ENCODE assay signal across 14 cellular contexts in the genomic region with DNA sequence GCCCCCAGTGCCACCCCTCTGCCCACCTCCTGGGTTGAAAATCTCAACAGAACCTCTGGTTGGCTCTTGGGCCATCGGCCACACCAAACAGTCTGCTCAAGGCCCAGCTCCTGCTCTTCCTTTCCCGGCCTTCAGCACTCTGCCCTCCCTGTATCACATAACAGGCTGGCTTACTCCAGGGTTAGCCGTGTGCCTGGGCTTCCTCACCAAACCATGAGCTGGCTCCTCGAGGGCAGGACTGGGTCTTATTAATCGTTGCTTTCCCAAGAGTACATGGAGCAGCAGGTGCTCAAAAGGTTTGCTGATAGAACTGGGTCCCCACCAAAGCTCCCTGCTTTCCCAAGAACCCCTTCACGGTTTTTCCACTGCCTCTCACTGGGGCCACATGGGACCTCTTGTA. TPM values are rescaled to one million over a fixed set of nuclear protein-coding genes. Genes with fewer than 3 reads are reported as not detected.
DNase-seq lines count a peak whose midpoint lies in the region; ATAC-seq and TF ChIP-seq lines count a peak whose summit lies in the region.
"Had no signal": no experiment of that assay in that cellular context is flagged by ENCODE, and none has a peak within 500 bp of the region (broad histone marks: within the 10 kb centered on the region; RNA-seq: fewer than 3 reads in every experiment).

No MANE protein-coding gene starts in this region.

- peaks cover 9% of the 10 kb centered on the region for H3K79me2 ChIP-seq in mammary epithelial cell (ENCODE audit: insufficient read depth, low read length)

- H4K20me1 ChIP-seq in mammary epithelial cell (ENCODE audit: insufficient read depth, low read length): no peaks in the 10 kb centered on the region

- H3K9ac ChIP-seq in mammary epithelial cell (ENCODE audit: insufficient read depth, low read length): peak overlapping the region; percentile 46

- H3K4me1 ChIP-seq in mammary epithelial cell (ENCODE audit: insufficient read depth, low read length) (peaks cover 84% of the 10 kb centered on the region), psoas muscle (peaks cover 44% of the 10 kb centered on the region)

- H3K9me3 ChIP-seq in mammary epithelial cell (replicated peaks; ENCODE audit: insufficient read depth, low read length) (no peaks in the 10 kb centered on the region), psoas muscle (no peaks in the 10 kb centered on the region)
- H3K9me3 ChIP-seq: heart left ventricle, ovary had no signal

- WGBS in mammary epithelial cell (ENCODE audit: low coverage, missing lambda C conversion rate): 88% methylated on average over 3 of the region's 6 CpGs
- WGBS in psoas muscle, 3 donors: 60 to 83% (median 68%) methylated on average over 6 of the region's 6 CpGs

- H3K27me3 ChIP-seq in mammary epithelial cell (ENCODE audit: insufficient read depth, low read length): no peaks in the 10 kb centered on the region
- H3K27me3 ChIP-seq in psoas muscle (ENCODE audit: insufficient read depth in 3 of 3, low read length in 2 of 3): no peaks in the 10 kb centered on the region
- H3K27me3 ChIP-seq: heart left ventricle, ovary had no signal

- dilution Hi-C loops in mammary epithelial cell (cut with HindIII; ENCODE audit: low sequenced_read_pairs): loop anchor here (5.0 kb wide), 2 partner anchors 37 to 147 kb away; no protein-coding TSS in a partner anchor

- no peak overlapping the region for H3K4me3 ChIP-seq in mammary epithelial cell (replicated peaks in 1 of 3; ENCODE audit: insufficient read depth in 1 of 3, low read depth in 2 of 3, low read length in 3 of 3)
- H3K4me3 ChIP-seq in psoas muscle: no peak overlapping the region
- H3K4me3 ChIP-seq: heart left ventricle, ovary had no signal

- TF ChIP-seq CTCF in mammary epithelial cell (conservative IDR thresholded peaks at IDR 0.05 in 1 of 2, IDR thresholded peaks at IDR 0.05 in 1 of 2; ENCODE audit: extremely low read depth in 1 of 2, insufficient read depth in 1 of 2, low read depth in 1 of 2, low read length in 2 of 2) (no peak), psoas muscle (IDR thresholded peaks at IDR 0.05) (no peak)

- peak overlapping the region; percentile 95 for H3K27ac ChIP-seq in mammary epithelial cell (ENCODE audit: insufficient read depth, low read depth, low read length)
- peak overlapping the region; percentile 87 for H3K27ac ChIP-seq in psoas muscle
- H3K27ac ChIP-seq: ovary had no signal

- no peak overlapping the region for H3K4me2 ChIP-seq in mammary epithelial cell (ENCODE audit: insufficient read depth, low read depth, low read length)

- H3K36me3 ChIP-seq in mammary epithelial cell (ENCODE audit: insufficient read depth, low read length): no peaks in the 10 kb centered on the region
- H3K36me3 ChIP-seq in psoas muscle (ENCODE audit: insufficient read depth in 1 of 2, low read depth in 1 of 2): peaks cover 0 to 17% of the 10 kb centered on the region in 2 donors
- H3K36me3 ChIP-seq: ovary had no signal

- in situ Hi-C loops in mammary epithelial cell (cut with MboI; ENCODE audit: low sequenced_read_pairs in 2 of 2): loop anchor here (5.0 to 10.0 kb wide), 2 partner anchors 140 to 147 kb away; no protein-coding TSS in a partner anchor

- intact Hi-C loops in mammary epithelial cell (cut with micrococcal nuclease): loop anchor here (1.0 to 10.0 kb wide), 7 partner anchors 24 to 577 kb away; a partner anchor contains a TSS
- intact Hi-C loops in psoas muscle (cut with DNase I): loop anchor here (5.0 kb wide), 2 partner anchors 37 to 132 kb away; a partner anchor contains a TSS
- intact Hi-C loops in head of caudate nucleus (cut with DNase I): loop anchor here (10.0 kb wide), 1 partner anchor 140 kb away; no protein-coding TSS in a partner anchor

- CTCF ChIA-PET in mammary epithelial cell (lab: Charles Lee; ENCODE audit: low non-redundant PET): no interaction called here

- BruUV-seq in mammary epithelial cell (replicated peaks; lab: Mats Ljungman, UMichigan): no TSS peak

- peak; percentile 25 for DNase-seq in Daoy (ENCODE audit: low read depth)
- DNase-seq in M059J (ENCODE audit: low read depth): peak; percentile 66
- no peak for DNase-seq in mammary epithelial cell
- no peak for DNase-seq in psoas muscle
- no peak for DNase-seq in amygdala (lab: John Stamatoyannopoulos, UW)
- DNase-seq in head of caudate nucleus: no peak
- DNase-seq: activated CD4-positive, alpha-beta T cell treated with anti-CD3 and anti-CD28 coated beads for 1 hour; NCI-H1417; ovary had no signal

- H2AFZ ChIP-seq in mammary epithelial cell (ENCODE audit: low read depth, low read length): no peak overlapping the region

- peak in 1 of 4 donors; percentile 13 for ATAC-seq in psoas muscle
- ATAC-seq in HG02884 (IDR thresholded peaks at IDR 0.05; ENCODE audit: unreplicated experiment): no peak
- no peak for ATAC-seq in GM18909 (IDR thresholded peaks at IDR 0.05; ENCODE audit: poor library complexity, unreplicated experiment)

RNA-seq across cellular contexts. Expression of a gene that starts 12.7 kb away (rescaled TPM):
- not detected in 2 replicates for total RNA-seq in Daoy (2014; rRNA removed; shearing (Covaris generic))
- total RNA-seq in M059J (2014; rRNA removed; shearing (Covaris generic)): 0.02 TPM in 1 of 2 replicates, not detected in the other
- total RNA-seq in mammary epithelial cell (not detected), psoas muscle (not detected)
- polyA plus RNA-seq in mammary epithelial cell (not detected), psoas muscle (under 1 TPM; 0.04 to 0.07 (median 0.04) TPM)
- not detected for polyA minus RNA-seq in mammary epithelial cell
- total RNA-seq: heart left ventricle, left lobe of liver, ovary, temporal lobe had no signal
- polyA plus RNA-seq: heart left ventricle, ovary had no signal

RNA-seq across cellular contexts. Expression of a gene that starts 20.4 kb away (rescaled TPM):
- total RNA-seq in Daoy (2014; rRNA removed; shearing (Covaris generic)): 316 and 384 TPM in 2 replicates
- total RNA-seq in M059J (2014; rRNA removed; shearing (Covaris generic)): 303 and 313 TPM in 2 replicates
- total RNA-seq in mammary epithelial cell: 100 to 1,000 TPM; 203 to 285 TPM
- 427 TPM for polyA plus RNA-seq in mammary epithelial cell
- 408 TPM for polyA minus RNA-seq in mammary epithelial cell
- 10 to 100 TPM; 44.3 to 65.5 (median 52.6) TPM for total RNA-seq in psoas muscle
- polyA plus RNA-seq in psoas muscle: 100 to 1,000 TPM in 1 of 3 donors, 10 to 100 TPM in 2; 63.0 to 169 (median 71.1) TPM

RNA-seq across cellular contexts. Expression of a gene that starts 27.0 kb away (rescaled TPM):
- 1.1 and 2.2 TPM in 2 replicates for total RNA-seq in Daoy (2014; rRNA removed; shearing (Covaris generic))
- total RNA-seq in M059J (2014; rRNA removed; shearing (Covaris generic)): 10.6 and 19.4 TPM in 2 replicates
- total RNA-seq in mammary epithelial cell: 10 to 100 TPM; 30.8 to 94.6 TPM
- 34.1 TPM for polyA plus RNA-seq in mammary epithelial cell
- polyA minus RNA-seq in mammary epithelial cell: 105 TPM
- total RNA-seq in psoas muscle: 10 to 100 TPM; 25.1 to 40.6 (median 27.2) TPM
- 10 to 100 TPM; 10.4 to 22.5 (median 19.3) TPM for polyA plus RNA-seq in psoas muscle

Comparison
In these comparisons a context has a peak if more than half of its experiments do, and no peak if none do; other contexts are left out.
1. DNase-seq: peak in Daoy (single experiment) and M059J (single experiment); none in mammary epithelial cell (single experiment), psoas muscle (0 of 2), amygdala (0 of 56) and head of caudate nucleus (0 of 42).